Comparison of ENCODE assay signal across 11 cellular contexts in the genomic region with DNA sequence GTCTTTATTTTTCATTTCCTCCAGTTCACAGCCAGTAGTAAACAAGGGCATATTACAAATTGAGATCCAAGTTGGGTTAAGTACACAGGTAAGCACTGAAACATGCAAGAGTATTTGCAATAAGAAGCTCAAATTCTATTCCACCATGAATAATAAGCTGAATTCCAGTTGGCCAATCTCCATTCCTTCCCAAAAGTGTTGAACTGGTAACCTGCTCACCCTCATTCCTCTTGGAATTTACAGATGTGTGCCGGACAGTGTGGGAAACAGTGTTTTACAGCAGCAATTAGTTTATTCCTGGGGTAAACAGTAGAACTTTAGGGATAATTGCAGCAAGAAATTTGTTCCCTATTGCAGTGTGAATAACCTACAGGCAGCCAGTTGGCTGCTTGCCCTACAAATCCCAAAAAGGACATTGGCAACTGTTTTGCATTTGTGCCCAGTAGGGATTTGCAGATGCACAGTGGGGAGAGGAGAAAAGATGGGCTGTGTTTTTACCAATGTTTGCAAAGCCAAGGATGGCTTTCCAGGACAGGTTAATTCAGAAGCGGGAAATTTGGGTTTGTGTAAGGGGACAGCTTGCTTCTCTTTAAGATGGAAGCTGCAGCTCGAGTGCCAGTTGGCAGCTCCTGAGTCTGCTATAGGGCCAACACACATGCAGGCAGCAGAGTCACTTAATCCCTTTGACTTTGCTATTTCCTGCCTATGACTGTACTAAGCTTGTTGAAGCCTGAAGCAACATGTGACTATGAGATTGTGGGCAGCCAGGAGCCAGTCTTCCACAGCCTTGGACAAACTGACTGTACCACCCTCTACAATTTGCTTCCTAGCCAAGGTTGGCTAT.
A peak's percentile ranks its signal among the peaks of the same experiment; 100 is the strongest.
DNase-seq lines count a peak whose midpoint lies in the region; ATAC-seq and TF ChIP-seq lines count a peak whose summit lies in the region.
"Had no signal": no experiment of that assay in that cellular context is flagged by ENCODE, and none has a peak within 500 bp of the region (broad histone marks: within the 10 kb centered on the region; RNA-seq: fewer than 3 reads in every experiment).

No MANE protein-coding gene starts in this region.

- H3K27me3 ChIP-seq in osteoblast (ENCODE audit: insufficient read depth, low read length) = no peaks in the 10 kb centered on the region
- H3K27me3 ChIP-seq: tibial nerve had no signal

- no peak for ATAC-seq in activated naive CD8-positive, alpha-beta T cell treated with anti-CD3 and anti-CD28 coated beads, Interleukin-2, amount 50 U/mL, for 24 hours
- ATAC-seq in GM18505 (IDR thresholded peaks at IDR 0.05; ENCODE audit: unreplicated experiment) = no peak

- TF ChIP-seq POLR2A in GM18505 (IDR thresholded peaks at IDR 0.05; ENCODE audit: borderline replicate concordance, extremely low read depth, insufficient read depth, insufficient read length) = no peak

- no peak overlapping the region for H3K4me3 Mint-ChIP-seq in activated naive CD8-positive, alpha-beta T cell treated with anti-CD3 and anti-CD28 coated beads, Interleukin-2, amount 50 U/mL, for 24 hours

- peaks cover 22% of the 10 kb centered on the region for H3K4me1 ChIP-seq in osteoblast (ENCODE audit: insufficient read depth, low read length)

- H3K4me2 ChIP-seq in osteoblast (ENCODE audit: insufficient read depth, low read length) = peak overlapping the region; percentile 19

- no peaks in the 10 kb centered on the region for H3K9me3 ChIP-seq in osteoblast (ENCODE audit: low read depth, low read length)

- H3K4me3 ChIP-seq in epithelial cell of proximal tubule (ENCODE audit: low read depth, low read length) = no peak overlapping the region
- no peak overlapping the region for H3K4me3 ChIP-seq in osteoblast (ENCODE audit: insufficient read depth, low read length)
- H3K4me3 ChIP-seq: tibial nerve had no signal

- no peaks in the 10 kb centered on the region for H3K36me3 ChIP-seq in osteoblast (ENCODE audit: insufficient read depth, low read length)
- H3K36me3 ChIP-seq: tibial nerve had no signal

- in situ Hi-C loops in KBM-7 (cut with MboI; ENCODE audit: low pct_unique_long_range_greater_than_20kb, low sequenced_read_pairs) = no loop called here

- no peak overlapping the region for H3K27ac ChIP-seq in osteoblast (ENCODE audit: low read depth, low read length)
- H3K27ac ChIP-seq: tibial nerve had no signal

- H3K36me3 Mint-ChIP-seq in activated naive CD8-positive, alpha-beta T cell treated with anti-CD3 and anti-CD28 coated beads, Interleukin-2, amount 50 U/mL, for 24 hours (ENCODE audit: low read depth) = no peaks in the 10 kb centered on the region

- H3K27ac Mint-ChIP-seq in activated naive CD8-positive, alpha-beta T cell treated with anti-CD3 and anti-CD28 coated beads, Interleukin-2, amount 50 U/mL, for 24 hours = no peak overlapping the region

- H3K79me2 ChIP-seq in osteoblast (ENCODE audit: insufficient read depth, low read length) = no peaks in the 10 kb centered on the region

- H3K27me3 Mint-ChIP-seq in activated naive CD8-positive, alpha-beta T cell treated with anti-CD3 and anti-CD28 coated beads, Interleukin-2, amount 50 U/mL, for 24 hours = peaks cover 3% of the 10 kb centered on the region

- no peak overlapping the region for H2AFZ ChIP-seq in osteoblast (ENCODE audit: low read length)

- no peaks in the 10 kb centered on the region for H4K20me1 ChIP-seq in osteoblast (ENCODE audit: insufficient read depth, low read length)

- TF ChIP-seq CTCF in epithelial cell of proximal tubule (conservative IDR thresholded peaks at IDR 0.05; ENCODE audit: low read depth, low read length) (no peak), osteoblast (IDR thresholded peaks at IDR 0.05; ENCODE audit: extremely low read depth, low read depth, low read length) (no peak)

- H3K9me3 Mint-ChIP-seq in activated naive CD8-positive, alpha-beta T cell treated with anti-CD3 and anti-CD28 coated beads, Interleukin-2, amount 50 U/mL, for 24 hours = peaks cover 14% of the 10 kb centered on the region

- peaks cover 4% of the 10 kb centered on the region for H3K4me1 Mint-ChIP-seq in activated naive CD8-positive, alpha-beta T cell treated with anti-CD3 and anti-CD28 coated beads, Interleukin-2, amount 50 U/mL, for 24 hours

- DNase-seq in Daoy (ENCODE audit: low read depth) = peak; percentile 50
- DNase-seq in NCI-H524 treated with DMSO at 0.1 percent for 48 hours (lab: John Stamatoyannopoulos, UW) = peak; percentile 62
- DNase-seq in epithelial cell of proximal tubule (ENCODE audit: low read depth) = peak; percentile 87
- peak; percentile 27 for DNase-seq in osteoblast (ENCODE audit: insufficient read length, low spot score, missing footprints)
- DNase-seq in GDM1 (lab: John Stamatoyannopoulos, UW) = no peak
- DNase-seq in activated naive CD8-positive, alpha-beta T cell treated with anti-CD3 and anti-CD28 coated beads, Interleukin-2, amount 50 U/mL, for 24 hours = no peak
- no peak for DNase-seq in KBM-7
- DNase-seq: NCI-H774, small intestine had no signal

Comparison
In these comparisons a context has a peak if more than half of its experiments do, and no peak if none do; other contexts are left out.
1. DNase-seq: peak in Daoy (single experiment), NCI-H524 treated with DMSO at 0.1 percent for 48 hours (single experiment), epithelial cell of proximal tubule (single experiment) and osteoblast (single experiment); none in GDM1 (single experiment), activated naive CD8-positive, alpha-beta T cell treated with anti-CD3 and anti-CD28 coated beads, Interleukin-2, amount 50 U/mL, for 24 hours (single experiment) and KBM-7 (single experiment).